Comparison of ENCODE assay signal across 18 cellular contexts in the genomic region with DNA sequence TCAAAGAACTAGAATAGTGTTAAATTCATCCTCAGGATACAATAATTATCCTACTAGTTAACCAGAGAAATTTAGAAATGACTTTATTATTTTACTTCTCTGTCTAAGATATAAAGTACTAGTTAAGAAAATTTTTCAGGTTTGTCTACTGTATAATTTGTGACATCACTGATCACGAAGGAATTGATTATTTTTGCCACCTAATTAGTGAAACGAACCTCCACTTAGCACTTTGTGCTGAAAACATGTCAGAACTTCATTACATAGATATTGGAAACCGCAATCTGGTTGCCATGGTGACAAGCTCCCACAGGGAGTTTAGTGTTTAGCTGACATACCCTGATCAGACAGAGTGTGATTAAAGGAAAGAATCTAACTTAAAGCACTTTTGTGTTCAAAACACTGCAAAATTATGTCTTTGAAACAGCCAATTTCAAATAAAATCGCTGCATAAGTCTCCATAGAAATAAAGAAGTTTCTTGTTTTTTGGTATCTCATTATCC.
DNase-seq lines count a peak whose midpoint lies in the region; ATAC-seq and TF ChIP-seq lines count a peak whose summit lies in the region.
"Had no signal": no experiment of that assay in that cellular context is flagged by ENCODE, and none has a peak within 500 bp of the region (broad histone marks: within the 10 kb centered on the region; RNA-seq: fewer than 3 reads in every experiment).

No MANE protein-coding gene starts in this region.

- TF ChIP-seq CTCF in GM23338 (conservative IDR thresholded peaks at IDR 0.05; ENCODE audit: low read depth in 2 of 2): no peak
- no peak for TF ChIP-seq CTCF in neural cell (IDR thresholded peaks at IDR 0.05; ENCODE audit: poor library complexity, severe bottlenecking)
- no peak for TF ChIP-seq CTCF in right atrium auricular region (IDR thresholded peaks at IDR 0.05)

- H3K4me1 ChIP-seq in GM23338 (ENCODE audit: insufficient read depth) (no peaks in the 10 kb centered on the region), right atrium auricular region (no peaks in the 10 kb centered on the region)

- H3K27ac ChIP-seq in GM23338 (ENCODE audit: low read depth) (no peak overlapping the region), SK-N-MC (no peak overlapping the region), neural cell (ENCODE audit: low read length) (peak overlapping the region; percentile 59), right atrium auricular region (no peak overlapping the region)
- H3K27ac ChIP-seq: 22Rv1, KMS-11 had no signal

- H3K36me3 ChIP-seq in GM23338 (ENCODE audit: insufficient read depth) (no peaks in the 10 kb centered on the region), SK-N-MC (ENCODE audit: insufficient read depth, low read length) (no peaks in the 10 kb centered on the region), neural cell (ENCODE audit: insufficient read depth, low read length) (no peaks in the 10 kb centered on the region), right atrium auricular region (no peaks in the 10 kb centered on the region)

- H3K9me3 Mint-ChIP-seq in GM23338: no peaks in the 10 kb centered on the region; the same call in 2 of the 3 replicates

- peak; percentile 66 for TF ChIP-seq EP300 in neural cell (conservative IDR thresholded peaks at IDR 0.05; ENCODE audit: poor library complexity, severe bottlenecking)

- no peaks in the 10 kb centered on the region for H3K27me3 Mint-ChIP-seq in GM23338 (ENCODE audit: insufficient read depth, low read depth, poor library complexity)

- H3K9me3 ChIP-seq in SK-N-MC (ENCODE audit: low read depth, low read length): no peaks in the 10 kb centered on the region
- H3K9me3 ChIP-seq in neural cell (ENCODE audit: low read length): no peaks in the 10 kb centered on the region
- no peaks in the 10 kb centered on the region for H3K9me3 ChIP-seq in right atrium auricular region

- H3K79me2 ChIP-seq in GM23338 (replicated peaks; ENCODE audit: insufficient read depth) (no peaks in the 10 kb centered on the region), neural cell (replicated peaks; ENCODE audit: insufficient read depth, low read length) (no peaks in the 10 kb centered on the region)

- no peaks in the 10 kb centered on the region for H3K27me3 ChIP-seq in GM23338 (ENCODE audit: insufficient read depth)
- H3K27me3 ChIP-seq in neural cell (ENCODE audit: insufficient read depth, low read depth, low read length): no peaks in the 10 kb centered on the region
- no peaks in the 10 kb centered on the region for H3K27me3 ChIP-seq in right atrium auricular region

- H3K4me3 ChIP-seq in GM23338: no peak overlapping the region
- H3K4me3 ChIP-seq in SK-N-MC: no peak overlapping the region
- H3K4me3 ChIP-seq in neural cell (ENCODE audit: low read length): peak overlapping the region; percentile 30
- no peak overlapping the region for H3K4me3 ChIP-seq in right atrium auricular region

- no peak for ATAC-seq in GM23338

- H3K4me2 ChIP-seq in GM23338: no peak overlapping the region
- peak overlapping the region; percentile 60 for H3K4me2 ChIP-seq in neural cell (ENCODE audit: low read length)
- H3K4me2 ChIP-seq: KMS-11 had no signal

- no peaks in the 10 kb centered on the region for H3F3A ChIP-seq in GM23338 (replicated peaks; ENCODE audit: low read depth)
- H3F3A ChIP-seq in neural cell (ENCODE audit: insufficient read depth, low read length, poor library complexity, severe bottlenecking): no peaks in the 10 kb centered on the region

- no peak overlapping the region for H3K27ac Mint-ChIP-seq in GM23338
- H3K27ac Mint-ChIP-seq: CD14-positive monocyte, HFFc6 had no signal

- H2AFZ ChIP-seq in GM23338 (no peak overlapping the region), neural cell (ENCODE audit: low read depth, low read length) (no peak overlapping the region)

- no peaks in the 10 kb centered on the region for H3K36me3 Mint-ChIP-seq in GM23338 (ENCODE audit: low read depth)
- H3K36me3 Mint-ChIP-seq: CD14-positive monocyte had no signal

- DNase-seq in DMS 273 (lab: John Stamatoyannopoulos, UW; ENCODE audit: unreplicated experiment) (peak; percentile 1), DMS 273 treated with DMSO at 0.1 percent for 48 hours (lab: John Stamatoyannopoulos, UW) (no peak), GM23338 (ENCODE audit: low spot score) (peak; percentile 3), SK-N-MC (ENCODE audit: low read depth, low spot score) (peak; percentile 10), SKM-1 treated with dmso at 0.1 percent for 144 hours (lab: John Stamatoyannopoulos, UW; ENCODE audit: unreplicated experiment) (no peak), right atrium auricular region (ENCODE audit: low spot score) (no peak), NCI-H446 treated with DMSO at 0.1 percent for 48 hours (lab: John Stamatoyannopoulos, UW) (no peak)
- DNase-seq: DMS79 treated with DMSO at 0.1 percent for 48 hours, GDM1, HFFc6, NCI-H1092 treated with DMSO at 0.1 percent for 48 hours, NCI-H1930, NCI-H226, RPMI8226 had no signal

- H3K4me1 Mint-ChIP-seq in GM23338: no peaks in the 10 kb centered on the region
- H3K4me1 Mint-ChIP-seq: CD14-positive monocyte had no signal

- TF ChIP-seq RAD21 in neural cell (conservative IDR thresholded peaks at IDR 0.05): no peak

- H3K9me2 ChIP-seq in GM23338 (ENCODE audit: insufficient read depth) (no peaks in the 10 kb centered on the region; the same call in 1 of the 2 replicates), neural cell (ENCODE audit: insufficient read depth, low read length) (no peaks in the 10 kb centered on the region)

- H4K20me1 ChIP-seq in GM23338 (replicated peaks; ENCODE audit: insufficient read depth) (no peaks in the 10 kb centered on the region), neural cell (ENCODE audit: insufficient read depth) (no peaks in the 10 kb centered on the region)

- no peak overlapping the region for H3K4me3 Mint-ChIP-seq in GM23338
- H3K4me3 Mint-ChIP-seq: CD14-positive monocyte, HFFc6 had no signal

- H3K9ac ChIP-seq in SK-N-MC (ENCODE audit: insufficient read length): no peak overlapping the region
- H3K9ac ChIP-seq in neural cell (ENCODE audit: low read length): peak overlapping the region; percentile 12
- H3K9ac ChIP-seq: KMS-11 had no signal

TF ChIP-seq in GM23338, 12 proteins besides CTCF, POLR2A, EP300 and RAD21 (continues in another document):
- no peak for TF ChIP-seq EZH2 (IDR thresholded peaks at IDR 0.05; ENCODE audit: low read depth, unreplicated experiment)
- no peak for TF ChIP-seq JUNB (IDR thresholded peaks at IDR 0.05; ENCODE audit: unreplicated experiment)
- no peak for TF ChIP-seq STAT1 (IDR thresholded peaks at IDR 0.05; ENCODE audit: unreplicated experiment)
- TF ChIP-seq POLR2AphosphoS5 (IDR thresholded peaks at IDR 0.05; ENCODE audit: low read depth): no peak
- no peak for TF ChIP-seq NANOG (IDR thresholded peaks at IDR 0.05; ENCODE audit: borderline replicate concordance)
- TF ChIP-seq, protein P1, sequence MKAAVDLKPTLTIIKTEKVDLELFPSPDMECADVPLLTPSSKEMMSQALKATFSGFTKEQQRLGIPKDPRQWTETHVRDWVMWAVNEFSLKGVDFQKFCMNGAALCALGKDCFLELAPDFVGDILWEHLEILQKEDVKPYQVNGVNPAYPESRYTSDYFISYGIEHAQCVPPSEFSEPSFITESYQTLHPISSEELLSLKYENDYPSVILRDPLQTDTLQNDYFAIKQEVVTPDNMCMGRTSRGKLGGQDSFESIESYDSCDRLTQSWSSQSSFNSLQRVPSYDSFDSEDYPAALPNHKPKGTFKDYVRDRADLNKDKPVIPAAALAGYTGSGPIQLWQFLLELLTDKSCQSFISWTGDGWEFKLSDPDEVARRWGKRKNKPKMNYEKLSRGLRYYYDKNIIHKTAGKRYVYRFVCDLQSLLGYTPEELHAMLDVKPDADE (IDR thresholded peaks at IDR 0.05): no peak
- no peak for TF ChIP-seq EZH2phosphoT487 (IDR thresholded peaks at IDR 0.05; ENCODE audit: unreplicated experiment)

TF ChIP-seq in neural cell, 6 proteins besides CTCF, POLR2A, EP300 and RAD21:
- TF ChIP-seq, protein P2, sequence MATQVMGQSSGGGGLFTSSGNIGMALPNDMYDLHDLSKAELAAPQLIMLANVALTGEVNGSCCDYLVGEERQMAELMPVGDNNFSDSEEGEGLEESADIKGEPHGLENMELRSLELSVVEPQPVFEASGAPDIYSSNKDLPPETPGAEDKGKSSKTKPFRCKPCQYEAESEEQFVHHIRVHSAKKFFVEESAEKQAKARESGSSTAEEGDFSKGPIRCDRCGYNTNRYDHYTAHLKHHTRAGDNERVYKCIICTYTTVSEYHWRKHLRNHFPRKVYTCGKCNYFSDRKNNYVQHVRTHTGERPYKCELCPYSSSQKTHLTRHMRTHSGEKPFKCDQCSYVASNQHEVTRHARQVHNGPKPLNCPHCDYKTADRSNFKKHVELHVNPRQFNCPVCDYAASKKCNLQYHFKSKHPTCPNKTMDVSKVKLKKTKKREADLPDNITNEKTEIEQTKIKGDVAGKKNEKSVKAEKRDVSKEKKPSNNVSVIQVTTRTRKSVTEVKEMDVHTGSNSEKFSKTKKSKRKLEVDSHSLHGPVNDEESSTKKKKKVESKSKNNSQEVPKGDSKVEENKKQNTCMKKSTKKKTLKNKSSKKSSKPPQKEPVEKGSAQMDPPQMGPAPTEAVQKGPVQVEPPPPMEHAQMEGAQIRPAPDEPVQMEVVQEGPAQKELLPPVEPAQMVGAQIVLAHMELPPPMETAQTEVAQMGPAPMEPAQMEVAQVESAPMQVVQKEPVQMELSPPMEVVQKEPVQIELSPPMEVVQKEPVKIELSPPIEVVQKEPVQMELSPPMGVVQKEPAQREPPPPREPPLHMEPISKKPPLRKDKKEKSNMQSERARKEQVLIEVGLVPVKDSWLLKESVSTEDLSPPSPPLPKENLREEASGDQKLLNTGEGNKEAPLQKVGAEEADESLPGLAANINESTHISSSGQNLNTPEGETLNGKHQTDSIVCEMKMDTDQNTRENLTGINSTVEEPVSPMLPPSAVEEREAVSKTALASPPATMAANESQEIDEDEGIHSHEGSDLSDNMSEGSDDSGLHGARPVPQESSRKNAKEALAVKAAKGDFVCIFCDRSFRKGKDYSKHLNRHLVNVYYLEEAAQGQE (IDR thresholded peaks at IDR 0.05; ENCODE audit: borderline replicate concordance): peak; percentile 35
- peak; percentile 64 for TF ChIP-seq POLR2AphosphoS5 (IDR thresholded peaks at IDR 0.05)
- TF ChIP-seq MXI1 (conservative IDR thresholded peaks at IDR 0.05; ENCODE audit: poor library complexity, severe bottlenecking): no peak
- no peak for TF ChIP-seq SMC3 (conservative IDR thresholded peaks at IDR 0.05; ENCODE audit: poor library complexity)
- no peak for TF ChIP-seq EZH2 (IDR thresholded peaks at IDR 0.05; ENCODE audit: borderline replicate concordance, insufficient read depth, low read length, poor library complexity, severe bottlenecking)
- no peak for TF ChIP-seq TAF1 (IDR thresholded peaks at IDR 0.05; ENCODE audit: low read depth)

Comparison
In these comparisons a context has a peak if more than half of its experiments do, and no peak if none do; other contexts are left out.
1. DNase-seq: peak in DMS 273 (single experiment), GM23338 (single experiment) and SK-N-MC (single experiment); none in DMS 273 treated with DMSO at 0.1 percent for 48 hours (single experiment), SKM-1 treated with dmso at 0.1 percent for 144 hours (single experiment), right atrium auricular region (single experiment) and NCI-H446 treated with DMSO at 0.1 percent for 48 hours (single experiment).